ENCODE assay signal across 13 cellular contexts in genomic region chr5:136064510-136064909, GRCh38. TPM values are rescaled to one million over a fixed set of nuclear protein-coding genes. Genes with fewer than 3 reads are reported as not detected.
DNase-seq lines count a peak whose midpoint lies in the region; ATAC-seq and TF ChIP-seq lines count a peak whose summit lies in the region.
"Had no signal": no experiment of that assay in that cellular context is flagged by ENCODE, and none has a peak within 500 bp of the region (broad histone marks: within the 10 kb centered on the region; RNA-seq: fewer than 3 reads in every experiment).

No MANE protein-coding gene starts in this region.

- no peaks in the 10 kb centered on the region for H3F3A ChIP-seq in OCI-LY1 (ENCODE audit: insufficient read depth, low read length)

- H3K9me3 ChIP-seq in OCI-LY1 (ENCODE audit: low read length) = peaks cover 6% of the 10 kb centered on the region
- H3K9me3 ChIP-seq: testis had no signal

- no peak overlapping the region for H2AFZ ChIP-seq in OCI-LY1 (ENCODE audit: low read length)

- no peaks in the 10 kb centered on the region for H3K9me2 ChIP-seq in OCI-LY1 (ENCODE audit: low read depth, low read length)

- no peaks in the 10 kb centered on the region for H4K20me1 ChIP-seq in OCI-LY1 (ENCODE audit: insufficient read depth, low read length)

- no peak overlapping the region for H3K9ac ChIP-seq in OCI-LY1 (ENCODE audit: low read length)

- no peak for ATAC-seq in GM21390 (IDR thresholded peaks at IDR 0.05; ENCODE audit: unreplicated experiment)
- ATAC-seq: activated CD4-positive, alpha-beta T cell treated with anti-CD3 and anti-CD28 coated beads for 36 hours had no signal

- no peaks in the 10 kb centered on the region for H3K36me3 ChIP-seq in OCI-LY1 (ENCODE audit: insufficient read depth, low read length)

- no peaks in the 10 kb centered on the region for H3K27me3 ChIP-seq in OCI-LY1 (ENCODE audit: insufficient read depth, low read length)
- H3K27me3 ChIP-seq: SJSA1, testis had no signal

- peak; percentile 12 for DNase-seq in NCI-H82 (lab: John Stamatoyannopoulos, UW)
- no peak for DNase-seq in NCI-H82 treated with DMSO at 0.1 percent for 48 hours (lab: John Stamatoyannopoulos, UW; ENCODE audit: unreplicated experiment)
- DNase-seq in epithelial cell of proximal tubule (ENCODE audit: low read depth) = no peak
- peak; percentile 31 for DNase-seq in renal cortical epithelial cell (ENCODE audit: low read depth)
- no peak for DNase-seq in NCI-H2227 treated with DMSO at 0.1 percent for 48 hours (lab: John Stamatoyannopoulos, UW)
- DNase-seq in NCI-H226 = no peak
- DNase-seq: activated CD4-positive, alpha-beta T cell treated with anti-CD3 and anti-CD28 coated beads for 36 hours; NCI-H2171 treated with DMSO at 0.1 percent for 48 hours; retina; testis had no signal

- H3K4me2 ChIP-seq in OCI-LY1 (ENCODE audit: low read length) = no peak overlapping the region

- H3K4me1 ChIP-seq in OCI-LY1 (ENCODE audit: insufficient read depth, low read length, severe bottlenecking) = no peaks in the 10 kb centered on the region
- H3K4me1 ChIP-seq: testis had no signal

- no peak overlapping the region for H3K27ac ChIP-seq in OCI-LY1 (ENCODE audit: low read depth, low read length, poor library complexity, severe bottlenecking)
- H3K27ac ChIP-seq: SJSA1, testis had no signal

- H3K4me3 ChIP-seq in OCI-LY1 (ENCODE audit: low read depth, low read length, poor library complexity, severe bottlenecking) (no peak overlapping the region), epithelial cell of proximal tubule (ENCODE audit: low read depth, low read length) (no peak overlapping the region)
- H3K4me3 ChIP-seq: SJSA1, testis had no signal

- TF ChIP-seq CTCF in OCI-LY1 (IDR thresholded peaks at IDR 0.05; ENCODE audit: low read length) = peak; percentile 32; the same call in 1 of the 2 replicates
- peak; percentile 46 for TF ChIP-seq CTCF in epithelial cell of proximal tubule (conservative IDR thresholded peaks at IDR 0.05; ENCODE audit: low read depth, low read length)

- no peaks in the 10 kb centered on the region for H3K79me2 ChIP-seq in OCI-LY1 (ENCODE audit: insufficient read depth, low read length)

RNA-seq across cellular contexts. Expression of gene TGFBI, which starts 35.7 kb away (rescaled TPM):
- 336 and 371 TPM in 2 replicates for total RNA-seq in epithelial cell of proximal tubule
- 468 and 692 TPM in 2 replicates for total RNA-seq in renal cortical epithelial cell
- total RNA-seq: activated CD4-positive, alpha-beta T cell treated with anti-CD3 and anti-CD28 coated beads for 36 hours had no signal

Comparison
In these comparisons a context has a peak if more than half of its experiments do, and no peak if none do; other contexts are left out.
1. DNase-seq: peak in NCI-H82 (single experiment) and renal cortical epithelial cell (single experiment); none in NCI-H82 treated with DMSO at 0.1 percent for 48 hours (single experiment), epithelial cell of proximal tubule (single experiment), NCI-H2227 treated with DMSO at 0.1 percent for 48 hours (single experiment) and NCI-H226 (single experiment).